ENCODE assay signal across 9 cellular contexts in the genomic region with DNA sequence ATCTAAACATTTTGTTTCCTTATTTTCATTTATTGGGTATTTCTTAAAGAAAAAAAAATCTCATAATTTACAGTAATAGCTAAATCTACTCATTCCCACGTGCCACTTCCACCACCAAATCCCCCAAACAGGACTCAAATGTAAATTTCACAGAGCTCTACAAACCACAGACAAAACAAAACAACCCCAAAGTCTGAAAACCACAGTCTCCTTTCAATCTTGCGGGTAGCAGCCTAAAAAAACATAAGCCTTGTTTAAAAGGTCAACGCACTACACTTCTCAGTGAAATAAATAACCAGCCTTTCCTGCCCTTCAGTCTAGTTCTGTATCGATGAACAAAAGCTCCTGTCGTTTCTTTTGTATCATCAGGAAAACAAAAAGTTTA.
DNase-seq lines count a peak whose midpoint lies in the region; ATAC-seq, FAIRE-seq and TF ChIP-seq lines count a peak whose summit lies in the region.
"Had no signal": no experiment of that assay in that cellular context is flagged by ENCODE, and none has a peak within 500 bp of the region (broad histone marks: within the 10 kb centered on the region; RNA-seq: fewer than 3 reads in every experiment).

No MANE protein-coding gene starts in this region.

- H3K36me3 ChIP-seq in HEK293 (ENCODE audit: control insufficient read depth in 2 of 2, insufficient read depth in 1 of 2, low read length in 2 of 2) (no peaks in the 10 kb centered on the region), NT2/D1 (ENCODE audit: insufficient read depth, insufficient read length, low read length) (peaks cover 11% of the 10 kb centered on the region), H1 (ENCODE audit: control insufficient read depth in 2 of 4, insufficient read depth in 4 of 4, low read length in 3 of 4) (no peaks in the 10 kb centered on the region), mucosa of descending colon (ENCODE audit: low read depth) (no peaks in the 10 kb centered on the region)

- peak overlapping the region; percentile 76 for H3K9ac ChIP-seq in NT2/D1 (ENCODE audit: insufficient read length, low read depth)
- H3K9ac ChIP-seq in H1 (replicated peaks in 1 of 4; ENCODE audit: extremely low read depth in 1 of 4, low read depth in 3 of 4, low read length in 3 of 4): peak overlapping the region in 3 of 4 experiments; percentile 38 to 68 (median 51); a peak in 5 of 7 replicates

- peak overlapping the region; percentile 74 to 93 for H3K4me2 ChIP-seq in H1 (ENCODE audit: insufficient read depth in 1 of 2, low read depth in 2 of 2, low read length in 2 of 2)

- no peak overlapping the region for H2BK20ac ChIP-seq in H1 (ENCODE audit: low read length)

- H2BK120ac ChIP-seq in H1 (replicated peaks; ENCODE audit: low read depth, low read length): no peak overlapping the region

- H2AK5ac ChIP-seq in H1 (ENCODE audit: low read depth, low read length): no peak overlapping the region

- CTCF ChIA-PET in HEK293 (lab: Yijun Ruan, JAX): interaction anchor here (0.7 to 1.8 kb wide), 3 partner anchors 9 to 223 kb away, joined by 3 to 5 read pairs (median 4); no protein-coding TSS in a partner anchor
- CTCF ChIA-PET in H1 (lab: Charles Lee; ENCODE audit: partially characterized antibody): interaction anchor here (0.7 to 8.6 kb wide), 10 partner anchors 10 to 169 kb away, joined by 3 to 38 read pairs (median 4); no protein-coding TSS in a partner anchor

- no peak overlapping the region for H4K5ac ChIP-seq in H1 (ENCODE audit: insufficient read length, low read depth, low read length)

- H4K8ac ChIP-seq in H1 (ENCODE audit: extremely low read depth, insufficient read depth, low read length): no peak overlapping the region

- H2BK5ac ChIP-seq in H1 (ENCODE audit: low read depth, low read length): no peak overlapping the region; the same call in 1 of the 2 replicates

- peaks cover 5% of the 10 kb centered on the region for H3K23me2 ChIP-seq in H1 (ENCODE audit: low read depth, low read length)

- no peak overlapping the region for H3K56ac ChIP-seq in H1 (replicated peaks; ENCODE audit: insufficient read length, low read depth, low read length)

- H3K9me3 ChIP-seq in HEK293 (ENCODE audit: control insufficient read depth, insufficient read depth, low read depth, low read length) (no peaks in the 10 kb centered on the region), NT2/D1 (ENCODE audit: insufficient read depth, low read length) (no peaks in the 10 kb centered on the region), H1 (ENCODE audit: insufficient read depth in 2 of 2, low read depth in 1 of 2, low read length in 1 of 2) (no peaks in the 10 kb centered on the region), mucosa of descending colon (no peaks in the 10 kb centered on the region)

- peaks cover 3 to 46% of the 10 kb centered on the region in 2 experiments; a peak in 3 of 4 replicates for H3K79me2 ChIP-seq in H1 (ENCODE audit: control insufficient read depth in 1 of 2, insufficient read depth in 2 of 2, low read length in 2 of 2)

- H3K14ac ChIP-seq in H1 (ENCODE audit: insufficient read length): no peak overlapping the region

- peak overlapping the region; percentile 95 for H3K27ac Mint-ChIP-seq in neural crest cell (ENCODE audit: unreplicated experiment)

- no peak for FAIRE-seq in H1 (lab: Jason Lieb, UNC)
- FAIRE-seq: TTC549 had no signal

- ATAC-seq in GM18505 (IDR thresholded peaks at IDR 0.05; ENCODE audit: unreplicated experiment): peak; percentile 32
- no peak for ATAC-seq in mucosa of descending colon

- no peak for TF ChIP-seq EP300 in H1 (IDR thresholded peaks at IDR 0.05; ENCODE audit: borderline replicate concordance in 1 of 2, low read depth in 2 of 2, low read length in 2 of 2)

- no peaks in the 10 kb centered on the region for H3K27me3 ChIP-seq in NT2/D1 (ENCODE audit: insufficient read depth, insufficient read length)
- H3K27me3 ChIP-seq in H1 (replicated peaks in 1 of 4; ENCODE audit: control insufficient read depth in 3 of 4, extremely low read depth in 1 of 4, insufficient read depth in 3 of 4, low read length in 3 of 4): peaks cover 0 to under 1% (median 0%) of the 10 kb centered on the region in 4 experiments; a peak in 1 of 7 replicates

- DNase-seq in NT2/D1 (ENCODE audit: low read depth, low spot score) (no peak), H1 (ENCODE audit: low read depth in 1 of 2, low spot score in 2 of 2) (no peak), neural crest cell (ENCODE audit: low read depth, low spot score) (no peak), mucosa of descending colon (no peak), NCI-H146 (lab: John Stamatoyannopoulos, UW) (no peak), COLO829 (ENCODE audit: low spot score) (no peak)

- no peak for TF ChIP-seq RAD21 in H1 (IDR thresholded peaks at IDR 0.05 in 1 of 2, conservative IDR thresholded peaks at IDR 0.05 in 1 of 2; ENCODE audit: low read depth in 2 of 2, low read length in 2 of 2)

- WGBS in H1 (ENCODE audit: extremely low coverage in 1 of 2, insufficient coverage in 1 of 2, insufficient read length in 1 of 2, insufficient replicate concordance in 2 of 2, low coverage in 1 of 2, low lambda C conversion rate in 2 of 2, missing lambda C conversion rate in 1 of 2), 2 experiments: 9% methylated on average over 5 of the region's 5 CpGs; no CpG with 5 or more reads in 1 of the 2 experiments

- POLR2A ChIA-PET in HEK293 (lab: Yijun Ruan, JAX) (interaction anchor here (0.6 to 2.0 kb wide), 6 partner anchors 10 to 122 kb away, joined by 3 to 7 read pairs (median 4); no protein-coding TSS in a partner anchor), H1 (lab: Charles Lee; ENCODE audit: partially characterized antibody) (interaction anchor here (0.8 to 2.3 kb wide), 7 partner anchors 11 to 281 kb away, joined by 4 to 10 read pairs (median 5); no protein-coding TSS in a partner anchor)

- peaks cover 42% of the 10 kb centered on the region for H3K4me1 Mint-ChIP-seq in neural crest cell

- H3K27me3 Mint-ChIP-seq in neural crest cell (ENCODE audit: low read depth): peaks cover 2% of the 10 kb centered on the region

- no peaks in the 10 kb centered on the region for H3K36me3 Mint-ChIP-seq in neural crest cell (ENCODE audit: low read depth)

- H3K9me3 Mint-ChIP-seq in neural crest cell: no peaks in the 10 kb centered on the region

- peak overlapping the region; percentile 90; the same call in 1 of the 2 replicates for H2BK12ac ChIP-seq in H1 (ENCODE audit: low read depth, low read length)

- TF ChIP-seq POLR2A in GM18505 (IDR thresholded peaks at IDR 0.05; ENCODE audit: borderline replicate concordance, extremely low read depth, insufficient read depth, insufficient read length) (no peak), H1 (IDR thresholded peaks at IDR 0.05; ENCODE audit: control extremely low read depth in 1 of 2, low read depth in 2 of 2, low read length in 2 of 2) (no peak)

- TF ChIP-seq CTCF in HEK293 (tag by site-specific recombination; IDR thresholded peaks at IDR 0.05) (no peak), H1 (IDR thresholded peaks at IDR 0.05; ENCODE audit: control extremely low read depth in 1 of 3, insufficient read depth in 1 of 3, low read depth in 1 of 3, low read length in 3 of 3) (no peak), neural crest cell (conservative IDR thresholded peaks at IDR 0.05) (no peak), mucosa of descending colon (IDR thresholded peaks at IDR 0.05) (no peak)

- H3K79me1 ChIP-seq in H1 (ENCODE audit: low read depth, low read length): 0 out of 2 replicates have a peak, but pooled peaks cover 3% of the 10 kb centered on the region

- H3K4me3 ChIP-seq in HEK293 (ENCODE audit: low read depth, low read length): peak overlapping the region; percentile 50
- H3K4me3 ChIP-seq in NT2/D1 (ENCODE audit: insufficient read length, low read depth): peak overlapping the region; percentile 65
- peak overlapping the region; percentile 45 to 73 (median 66) for H3K4me3 ChIP-seq in H1 (ENCODE audit: extremely low read depth in 1 of 4, insufficient read depth in 2 of 4, low read depth in 3 of 4, low read length in 4 of 4)
- no peak overlapping the region for H3K4me3 ChIP-seq in mucosa of descending colon

- no peak overlapping the region for H4K91ac ChIP-seq in H1 (replicated peaks; ENCODE audit: insufficient read length, low read length)

- H3K4me3 Mint-ChIP-seq in neural crest cell: peak overlapping the region; percentile 93

- H3K18ac ChIP-seq in H1 (ENCODE audit: extremely low read depth, low read length): peak overlapping the region; percentile 81

- intact Hi-C loops in mucosa of descending colon (cut with DNase I, micrococcal nuclease): no loop called here

- H4K20me1 ChIP-seq in H1 (replicated peaks in 1 of 2; ENCODE audit: control insufficient read depth in 1 of 2, insufficient read depth in 2 of 2, low read length in 2 of 2): peaks cover 0 to 2% of the 10 kb centered on the region in 2 experiments

- H3K27ac ChIP-seq in HEK293 (ENCODE audit: extremely low read depth, low read depth, low read length) (peak overlapping the region; percentile 84), H1 (ENCODE audit: low read depth, low read length) (peak overlapping the region; percentile 26; the same call in 1 of the 2 replicates)

- H2BK15ac ChIP-seq in H1 (ENCODE audit: low read length): no peak overlapping the region

- no peak overlapping the region for H3K4ac ChIP-seq in H1 (replicated peaks; ENCODE audit: insufficient read length, low read depth, low read length)

- H3K4me1 ChIP-seq in HEK293 (ENCODE audit: control insufficient read depth, insufficient read depth, low read length) (peaks cover 23% of the 10 kb centered on the region), NT2/D1 (ENCODE audit: insufficient read depth, insufficient read length) (no peaks in the 10 kb centered on the region), H1 (replicated peaks in 1 of 4; ENCODE audit: control insufficient read depth in 3 of 4, insufficient read depth in 4 of 4, low read length in 3 of 4) (peaks cover 3 to 23% (median 9%) of the 10 kb centered on the region in 4 experiments; a peak in 5 of 7 replicates), mucosa of descending colon (ENCODE audit: low read depth) (peaks cover 39% of the 10 kb centered on the region)

- H3K23ac ChIP-seq in H1 (ENCODE audit: insufficient read length): no peak overlapping the region

- peak overlapping the region; percentile 92 for H2AFZ ChIP-seq in H1 (ENCODE audit: low read length)

TF ChIP-seq in HEK293, 187 proteins besides CTCF, POLR2A, EP300 and RAD21 (continues in another document):
- no peak for TF ChIP-seq RBAK (tag by site-specific recombination; IDR thresholded peaks at IDR 0.05)

TF ChIP-seq in H1, 55 proteins besides CTCF, POLR2A, EP300 and RAD21 (continues in another document):
- TF ChIP-seq E2F6 (IDR thresholded peaks at IDR 0.05): no peak
- no peak for TF ChIP-seq CHD2 (IDR thresholded peaks at IDR 0.05; ENCODE audit: low read length)
- no peak for TF ChIP-seq NRF1 (IDR thresholded peaks at IDR 0.05; ENCODE audit: low read depth, low read length)
- TF ChIP-seq POLR2AphosphoS5 (IDR thresholded peaks at IDR 0.05; ENCODE audit: low read depth, low read length): no peak
